ENCODE assay signal across 20 cellular contexts in genomic region chr5:31587546-31587945, GRCh38. TPM values are rescaled to one million over a fixed set of nuclear protein-coding genes. Genes with fewer than 3 reads are reported as not detected.
"Had no signal": no experiment of that assay in that cellular context is flagged by ENCODE, and none has a peak within 500 bp of the region (broad histone marks: within the 10 kb centered on the region; RNA-seq: fewer than 3 reads in every experiment).

No MANE protein-coding gene starts in this region.

- H3K4me3 Mint-ChIP-seq: natural killer cell treated with Interleukin-12 subunit alpha and Interleukin-12 subunit beta and Interleukin-15 and Interleukin-18, amount 100 ng/mL, for 72 hours; stimulated activated naive B cell treated with anti-CD40 and anti-IgM and Interleukin-4, amounts not matched to agents 10 μg/mL and 1 μg/mL and 100 μg/mL, for 72 hours had no signal

- H3K27ac Mint-ChIP-seq: natural killer cell treated with Interleukin-12 subunit alpha and Interleukin-12 subunit beta and Interleukin-15 and Interleukin-18, amount 100 ng/mL, for 72 hours; stimulated activated naive B cell treated with anti-CD40 and anti-IgM and Interleukin-4, amounts not matched to agents 10 μg/mL and 1 μg/mL and 100 μg/mL, for 72 hours had no signal

- H3K9me3 Mint-ChIP-seq: natural killer cell treated with Interleukin-12 subunit alpha and Interleukin-12 subunit beta and Interleukin-15 and Interleukin-18, amount 100 ng/mL, for 72 hours had no signal

- H3K4me1 Mint-ChIP-seq: stimulated activated naive B cell treated with anti-CD40 and anti-IgM and Interleukin-4, amounts not matched to agents 10 μg/mL and 1 μg/mL and 100 μg/mL, for 72 hours had no signal

- H3K4me1 ChIP-seq: esophagus squamous epithelium, gastroesophageal sphincter, parathyroid adenoma, prostate gland, spleen had no signal

- ATAC-seq: gastroesophageal sphincter; left colon; left ventricle myocardium superior; natural killer cell treated with Interleukin-12 subunit alpha and Interleukin-12 subunit beta and Interleukin-15 and Interleukin-18, amount 100 ng/mL, for 72 hours; sciatic nerve; stimulated activated naive B cell treated with anti-CD40 and anti-IgM and Interleukin-4, amounts not matched to agents 10 μg/mL and 1 μg/mL and 100 μg/mL, for 72 hours had no signal

- H3K36me3 Mint-ChIP-seq: natural killer cell treated with Interleukin-12 subunit alpha and Interleukin-12 subunit beta and Interleukin-15 and Interleukin-18, amount 100 ng/mL, for 72 hours; stimulated activated naive B cell treated with anti-CD40 and anti-IgM and Interleukin-4, amounts not matched to agents 10 μg/mL and 1 μg/mL and 100 μg/mL, for 72 hours had no signal

- H3K9me3 ChIP-seq: esophagus squamous epithelium, gastroesophageal sphincter, prostate gland, spleen had no signal

- H3K4me3 ChIP-seq: esophagus squamous epithelium, gastroesophageal sphincter, lung, prostate gland, spleen had no signal

- H3K27ac ChIP-seq: esophagus squamous epithelium, gastroesophageal sphincter, parathyroid adenoma, prostate gland, spleen had no signal

- DNase-seq: effector memory CD4-positive, alpha-beta T cell; esophagus squamous epithelium; foreskin fibroblast; glutamatergic neuron; left colon; left ventricle myocardium superior; mesenchymal stem cell; midbrain; retina; spleen; stimulated activated CD4-positive, alpha-beta T cell treated with anti-CD3 and anti-CD28 coated beads, Interleukin-15, amount 100 ng/mL, for 24 hours; stimulated activated CD4-positive, alpha-beta T cell treated with anti-CD3 and anti-CD28 coated beads, Interleukin-1b, Interleukin-23, amount 100 ng/mL, for 48 hours; stimulated activated CD4-positive, alpha-beta T cell treated with anti-CD3 and anti-CD28 coated beads, Interleukin-4, amount 100 ng/mL, for 24 hours; stimulated activated naive B cell treated with anti-CD40 and anti-IgM and Interleukin-4, amounts not matched to agents 10 μg/mL and 1 μg/mL and 100 μg/mL, for 72 hours had no signal

- H3K36me3 ChIP-seq: esophagus squamous epithelium, gastroesophageal sphincter, prostate gland, spleen had no signal

RNA-seq across cellular contexts. Expression of gene PDZD2, which starts 51.4 kb away (rescaled TPM):
- total RNA-seq: natural killer cell treated with Interleukin-12 subunit alpha and Interleukin-12 subunit beta and Interleukin-15 and Interleukin-18, amount 100 ng/mL, for 72 hours had no signal
